In the genomic region with DNA sequence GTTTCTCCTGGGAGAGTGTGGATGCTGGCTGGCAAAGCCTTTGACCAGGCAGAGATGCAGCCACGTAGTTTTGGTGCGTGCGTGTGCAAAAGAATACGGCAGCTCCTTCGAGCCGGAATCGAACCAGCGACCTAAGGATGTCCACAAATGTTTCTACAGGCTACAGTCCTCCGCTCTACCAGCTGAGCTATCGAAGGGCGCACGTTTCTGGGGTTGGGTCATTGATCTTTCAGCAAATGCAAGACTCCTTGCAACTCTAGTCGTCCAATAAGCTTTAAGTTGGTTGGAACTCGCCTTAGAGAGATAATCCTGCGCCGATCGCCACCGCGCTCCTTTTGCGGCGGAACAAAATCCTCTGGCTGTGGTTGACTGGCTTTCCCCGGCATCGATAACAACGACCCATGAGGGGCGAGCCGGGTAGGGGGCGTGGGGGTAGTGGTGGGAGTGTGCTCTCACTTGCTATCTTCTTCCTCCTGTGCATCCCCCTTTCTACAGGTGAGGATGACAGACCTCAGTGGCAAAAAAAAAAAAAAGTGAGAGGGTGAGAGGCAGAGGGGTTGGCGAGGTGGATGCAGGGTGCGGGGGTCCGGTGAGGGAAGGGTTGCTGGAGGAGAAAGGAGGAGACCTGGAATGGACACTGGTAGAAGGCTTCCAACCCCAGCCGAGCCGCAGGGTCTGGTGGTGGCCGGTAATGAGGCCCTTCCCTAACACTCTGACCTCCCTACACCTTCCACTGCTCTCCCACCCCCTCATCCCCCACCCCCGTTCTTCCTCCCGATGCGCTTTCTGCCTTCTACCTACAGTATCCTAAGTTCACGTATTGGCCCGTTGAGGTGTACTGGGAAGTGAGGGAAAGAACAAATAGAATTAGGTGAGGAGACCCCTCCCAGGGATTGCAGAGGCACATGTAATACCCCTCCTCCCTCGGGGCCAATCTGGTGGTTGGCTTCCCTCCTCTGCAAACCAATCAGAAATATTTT, we compare ENCODE assay signal across 9 cellular contexts. TPM values are rescaled to one million over a fixed set of nuclear protein-coding genes. Genes with fewer than 3 reads are reported as not detected.
A peak's percentile ranks its signal among the peaks of the same experiment; 100 is the strongest.
DNase-seq lines count a peak whose midpoint lies in the region; ATAC-seq and TF ChIP-seq lines count a peak whose summit lies in the region.
"Had no signal": no experiment of that assay in that cellular context is flagged by ENCODE, and none has a peak within 500 bp of the region (broad histone marks: within the 10 kb centered on the region; RNA-seq: fewer than 3 reads in every experiment).

No MANE protein-coding gene starts in this region.

- H3K27ac Mint-ChIP-seq in natural killer cell treated with Interleukin-12 subunit alpha and Interleukin-12 subunit beta and Interleukin-15 and Interleukin-18, amount 100 ng/mL, for 72 hours, result no peak overlapping the region

- H3K4me1 ChIP-seq in PC-9 (replicated peaks; ENCODE audit: insufficient read depth), result no peaks in the 10 kb centered on the region
- H3K4me1 ChIP-seq in tibial nerve, result peaks cover 0 to 12% (median 2%) of the 10 kb centered on the region in 4 donors
- H3K4me1 ChIP-seq: psoas muscle had no signal

- H3K4me1 Mint-ChIP-seq in natural killer cell treated with Interleukin-12 subunit alpha and Interleukin-12 subunit beta and Interleukin-15 and Interleukin-18, amount 100 ng/mL, for 72 hours (ENCODE audit: low read depth in 2 of 2), result peaks cover 10 to 25% of the 10 kb centered on the region in 2 donors

- 0 out of 2 replicates have a peak overlapping the region, but pooled peaks have one; percentile 27 for H2AFZ ChIP-seq in PC-9

- H3K27ac ChIP-seq in PC-9 (no peak overlapping the region), brain microvascular endothelial cell (no peak overlapping the region), tibial nerve (no peak overlapping the region)
- H3K27ac ChIP-seq: psoas muscle had no signal

- H3K36me3 ChIP-seq in PC-9 (ENCODE audit: low read depth) (no peaks in the 10 kb centered on the region), brain microvascular endothelial cell (replicated peaks) (no peaks in the 10 kb centered on the region), tibial nerve (no peaks in the 10 kb centered on the region)

- peak overlapping the region; percentile 43 for H3K4me3 Mint-ChIP-seq in natural killer cell treated with Interleukin-12 subunit alpha and Interleukin-12 subunit beta and Interleukin-15 and Interleukin-18, amount 100 ng/mL, for 72 hours

- H3K27me3 ChIP-seq in PC-9 (ENCODE audit: insufficient read depth, low read depth) (no peaks in the 10 kb centered on the region), brain microvascular endothelial cell (replicated peaks) (peaks cover 11% of the 10 kb centered on the region), tibial nerve (peaks cover 0 to 80% of the 10 kb centered on the region in 2 donors)

- TF ChIP-seq POLR2A in tibial nerve (IDR thresholded peaks at IDR 0.05), result no peak

- POLR2A ChIA-PET in PC-9 (lab: Charles Lee; ENCODE audit: unreplicated experiment), result no interaction called here

- in situ Hi-C loops in brain microvascular endothelial cell (cut with HindIII; ENCODE audit: low pct_ligation_motif_present, low sequenced_read_pairs), result no loop called here

- intact Hi-C loops in PC-9 (cut with micrococcal nuclease; ENCODE audit: unreplicated experiment) (no loop called here), posterior vena cava (cut with DNase I) (no loop called here), Right ventricle myocardium superior (cut with DNase I) (no loop called here)

- TF ChIP-seq CTCF in PC-9 (conservative IDR thresholded peaks at IDR 0.05) (no peak), brain microvascular endothelial cell (IDR thresholded peaks at IDR 0.05; ENCODE audit: low read depth, low read length, missing control alignments) (no peak), tibial nerve (IDR thresholded peaks at IDR 0.05) (no peak)

- H3K79me2 ChIP-seq in PC-9 (ENCODE audit: low read depth), result no peaks in the 10 kb centered on the region

- BruUV-seq in PC-9 (replicated peaks; lab: Mats Ljungman, UMichigan), result no TSS peak

- peak overlapping the region; percentile 43; the same call in 1 of the 2 replicates for H3K4me3 ChIP-seq in PC-9
- peak overlapping the region; percentile 36 for H3K4me3 ChIP-seq in brain microvascular endothelial cell (ENCODE audit: low read depth, low read length)
- peak overlapping the region in 1 of 4 donors; percentile 27 for H3K4me3 ChIP-seq in tibial nerve
- H3K4me3 ChIP-seq: psoas muscle had no signal

- CTCF ChIA-PET in PC-9 (lab: Charles Lee), result no interaction called here

- no peaks in the 10 kb centered on the region for H3K9me3 Mint-ChIP-seq in natural killer cell treated with Interleukin-12 subunit alpha and Interleukin-12 subunit beta and Interleukin-15 and Interleukin-18, amount 100 ng/mL, for 72 hours

- H4K20me1 ChIP-seq in PC-9 (ENCODE audit: insufficient read depth), result no peaks in the 10 kb centered on the region

- H3K27me3 Mint-ChIP-seq in natural killer cell treated with Interleukin-12 subunit alpha and Interleukin-12 subunit beta and Interleukin-15 and Interleukin-18, amount 100 ng/mL, for 72 hours, result peaks cover 43 to 64% of the 10 kb centered on the region in 2 donors

- no peak for TF ChIP-seq EP300 in tibial nerve (IDR thresholded peaks at IDR 0.05)

- WGBS in tibial nerve, 2 donors, result 3 to 4% methylated on average over 37 to 39 of the region's 39 CpGs

- no peaks in the 10 kb centered on the region for H3K9me3 ChIP-seq in PC-9 (ENCODE audit: insufficient read depth, low read depth)
- no peaks in the 10 kb centered on the region for H3K9me3 ChIP-seq in tibial nerve
- H3K9me3 ChIP-seq: psoas muscle had no signal

- DNase-seq in PC-9, result peak in 1 of 2 experiments; percentile 50
- peak; percentile 88 for DNase-seq in brain microvascular endothelial cell
- DNase-seq in natural killer cell treated with Interleukin-12 subunit alpha and Interleukin-12 subunit beta and Interleukin-15 and Interleukin-18, amount 100 ng/mL, for 72 hours (ENCODE audit: low spot score), result no peak
- no peak for DNase-seq in posterior vena cava (ENCODE audit: low spot score)
- DNase-seq in tibial nerve (ENCODE audit: low spot score in 2 of 2), result no peak
- no peak for DNase-seq in T1000 (lab: John Stamatoyannopoulos, UW)
- no peak for DNase-seq in Right ventricle myocardium superior
- DNase-seq: psoas muscle had no signal

- ATAC-seq in GM19351 (IDR thresholded peaks at IDR 0.05; ENCODE audit: unreplicated experiment), result peak; percentile 61
- peak; percentile 74 to 83 for ATAC-seq in natural killer cell treated with Interleukin-12 subunit alpha and Interleukin-12 subunit beta and Interleukin-15 and Interleukin-18, amount 100 ng/mL, for 72 hours
- no peak for ATAC-seq in Right ventricle myocardium superior (ENCODE audit: poor library complexity)

- H3K9me2 ChIP-seq in PC-9 (ENCODE audit: insufficient read depth), result no peaks in the 10 kb centered on the region

- H3F3A ChIP-seq in PC-9 (ENCODE audit: insufficient read depth, low read depth), result no peaks in the 10 kb centered on the region

- no peaks in the 10 kb centered on the region for H3K36me3 Mint-ChIP-seq in natural killer cell treated with Interleukin-12 subunit alpha and Interleukin-12 subunit beta and Interleukin-15 and Interleukin-18, amount 100 ng/mL, for 72 hours

- peak overlapping the region; percentile 65 for H3K4me2 ChIP-seq in PC-9

RNA-seq across cellular contexts. Expression of a gene that starts 11.8 kb away (rescaled TPM):
- not detected in 2 replicates for total RNA-seq in PC-9 (2021)
- not detected for total RNA-seq in natural killer cell treated with Interleukin-12 subunit alpha and Interleukin-12 subunit beta and Interleukin-15 and Interleukin-18, amount 100 ng/mL, for 72 hours
- total RNA-seq in posterior vena cava, result not detected
- total RNA-seq in tibial nerve, result not detected
- total RNA-seq in Right ventricle myocardium superior, result not detected
- total RNA-seq: psoas muscle had no signal

RNA-seq across cellular contexts. Expression of a gene that starts 31.1 kb away (rescaled TPM):
- total RNA-seq in PC-9 (2021) (2.0 and 4.0 TPM in 2 replicates), posterior vena cava (10 to 100 TPM; 42.3 to 44.3 TPM), tibial nerve (100 to 1,000 TPM in 2 of 4 donors, 10 to 100 TPM in 2; 90.9 to 193 (median 118) TPM), Right ventricle myocardium superior (9.4 TPM)
- 1 to 10 TPM in 1 of 2 donors, under 1 TPM in 1; 0.50 to 1.2 TPM for total RNA-seq in natural killer cell treated with Interleukin-12 subunit alpha and Interleukin-12 subunit beta and Interleukin-15 and Interleukin-18, amount 100 ng/mL, for 72 hours

RNA-seq across cellular contexts. Expression of a gene that starts 35.3 kb away (rescaled TPM):
- total RNA-seq in PC-9 (2021) (4.4 and 5.7 TPM in 2 replicates), posterior vena cava (10 to 100 TPM; 11.5 to 18.0 TPM), tibial nerve (10 to 100 TPM; 31.2 to 41.9 (median 39.5) TPM), Right ventricle myocardium superior (5.3 TPM)
- 1 to 10 TPM in 1 of 2 donors, under 1 TPM in 1; 0.78 to 1.6 TPM for total RNA-seq in natural killer cell treated with Interleukin-12 subunit alpha and Interleukin-12 subunit beta and Interleukin-15 and Interleukin-18, amount 100 ng/mL, for 72 hours
